16 cellular contexts compared by ENCODE assay signal in the genomic region with DNA sequence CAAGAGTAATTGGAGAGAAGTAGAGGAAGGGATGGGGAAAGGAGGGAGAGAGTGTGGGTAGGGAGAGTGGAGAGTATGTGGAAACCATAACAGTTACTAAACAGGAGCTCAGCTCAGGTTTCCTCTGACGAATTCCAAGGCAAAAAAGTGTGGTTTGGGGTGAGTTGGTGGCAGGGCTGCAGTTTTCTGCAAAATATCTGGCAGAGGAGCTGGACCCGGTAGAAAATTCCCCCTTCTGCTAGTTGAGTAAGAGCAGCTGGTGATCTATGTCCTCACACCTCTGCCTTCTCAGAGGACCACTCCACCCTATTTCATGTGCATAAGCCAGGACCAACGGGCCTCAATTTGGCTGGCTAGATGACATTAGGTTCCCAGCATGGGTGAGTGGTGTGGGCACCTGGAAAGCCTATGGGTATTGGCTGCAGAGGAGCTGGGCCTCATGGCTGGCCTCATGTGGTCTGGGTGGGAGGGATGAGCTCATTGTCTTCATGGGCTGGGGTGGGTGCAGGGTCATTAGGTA. TPM values are rescaled to one million over a fixed set of nuclear protein-coding genes. Genes with fewer than 3 reads are reported as not detected.
A peak's percentile ranks its signal among the peaks of the same experiment; 100 is the strongest.
DNase-seq lines count a peak whose midpoint lies in the region; ATAC-seq and TF ChIP-seq lines count a peak whose summit lies in the region.
"Had no signal": no experiment of that assay in that cellular context is flagged by ENCODE, and none has a peak within 500 bp of the region (broad histone marks: within the 10 kb centered on the region; RNA-seq: fewer than 3 reads in every experiment).

No MANE protein-coding gene starts in this region.

- no peak overlapping the region for H3K27ac ChIP-seq in endodermal cell (ENCODE audit: low read depth, low read length)

- H3K36me3 Mint-ChIP-seq in endodermal cell (ENCODE audit: low read depth): peaks cover 15% of the 10 kb centered on the region
- H3K36me3 Mint-ChIP-seq: activated naive CD8-positive, alpha-beta T cell; natural killer cell had no signal

- H3K9me3 ChIP-seq in endodermal cell (ENCODE audit: control insufficient read depth, low read length): no peaks in the 10 kb centered on the region
- H3K9me3 ChIP-seq: Peyer's patch had no signal

- TF ChIP-seq CTCF in endodermal cell (conservative IDR thresholded peaks at IDR 0.05) (no peak), omental fat pad (IDR thresholded peaks at IDR 0.05) (no peak), GM13976 (IDR thresholded peaks at IDR 0.05; ENCODE audit: borderline replicate concordance, control extremely low read depth, extremely low read depth, insufficient read depth, missing control alignments) (no peak)

- H3K4me3 ChIP-seq in endodermal cell (ENCODE audit: low read length): no peak overlapping the region
- H3K4me3 ChIP-seq: Peyer's patch had no signal

- in situ Hi-C loops in GM13976 (cut with MboI; ENCODE audit: low sequenced_read_pairs, unreplicated experiment): no loop called here

- DNase-seq in AG08396 (ENCODE audit: low spot score) (peak; percentile 55), LHCN-M2 (ENCODE audit: low read depth) (peak; percentile 87), endodermal cell (peak; percentile 61), omental fat pad (ENCODE audit: low spot score) (no peak), GM13976 (ENCODE audit: low spot score) (no peak), kidney tubule cell (ENCODE audit: low spot score) (no peak)
- no peak for DNase-seq in activated naive CD4-positive, alpha-beta T cell (lab: John Stamatoyannopoulos, UW)
- DNase-seq: dermis blood vessel endothelial cell, DMS 273 treated with DMSO at 0.1 percent for 48 hours, glutamatergic neuron, left cardiac atrium, natural killer cell, NCI-H1048, Peyer's patch had no signal

- H3K4me3 Mint-ChIP-seq in endodermal cell: no peak overlapping the region
- H3K4me3 Mint-ChIP-seq: activated naive CD8-positive, alpha-beta T cell; natural killer cell had no signal

- H3K9me3 Mint-ChIP-seq in endodermal cell: no peaks in the 10 kb centered on the region
- H3K9me3 Mint-ChIP-seq: natural killer cell had no signal

- peak; percentile 31 for ATAC-seq in omental fat pad (ENCODE audit: low FRiP score)
- ATAC-seq in GM21529 (IDR thresholded peaks at IDR 0.05; ENCODE audit: unreplicated experiment): no peak
- ATAC-seq: left cardiac atrium, natural killer cell had no signal

- H3K27me3 Mint-ChIP-seq in endodermal cell (ENCODE audit: insufficient read depth): no peaks in the 10 kb centered on the region

- H3K27me3 ChIP-seq in endodermal cell (ENCODE audit: control insufficient read depth, insufficient read depth, low read length, poor library complexity, severe bottlenecking): no peaks in the 10 kb centered on the region
- H3K27me3 ChIP-seq: Peyer's patch had no signal

- H3K36me3 ChIP-seq in endodermal cell (ENCODE audit: control insufficient read depth, insufficient read depth, low read length): peaks cover 20% of the 10 kb centered on the region
- H3K36me3 ChIP-seq: Peyer's patch had no signal

- WGBS in endodermal cell (ENCODE audit: insufficient coverage in 1 of 2, insufficient read length in 1 of 2), 2 experiments: 86 to 91% methylated on average over 1 to 3 of the region's 3 CpGs

- H3K4me1 ChIP-seq in endodermal cell (ENCODE audit: control insufficient read depth, insufficient read depth, low read length): peaks cover 22% of the 10 kb centered on the region

- H3K4me1 Mint-ChIP-seq in endodermal cell: peaks cover 78% of the 10 kb centered on the region
- H3K4me1 Mint-ChIP-seq: natural killer cell had no signal

- no peak overlapping the region for H3K27ac Mint-ChIP-seq in endodermal cell
- H3K27ac Mint-ChIP-seq: activated naive CD8-positive, alpha-beta T cell; natural killer cell had no signal

- no peak overlapping the region for H3K9ac ChIP-seq in endodermal cell (ENCODE audit: extremely low read depth, low read length, poor library complexity, severe bottlenecking)

RNA-seq across cellular contexts. Expression of gene NRP2, which starts 13.2 kb away (rescaled TPM):
- total RNA-seq in LHCN-M2 (2014; rRNA removed) (14.9 and 19.3 TPM in 2 replicates), endodermal cell (10 to 100 TPM; 69.7 to 92.4 TPM), omental fat pad (100 to 1,000 TPM in 1 of 4 donors, 10 to 100 TPM in 3; 41.1 to 119 (median 52.4) TPM)
- 7.7 TPM for polyA plus RNA-seq in LHCN-M2 (2012)
- polyA plus RNA-seq in endodermal cell (2013, experiment 1 of 2): 79.4 TPM
- polyA plus RNA-seq in endodermal cell (2013, experiment 2 of 2): 80.4 TPM

Comparison
In these comparisons a context has a peak if more than half of its experiments do, and no peak if none do; other contexts are left out.
1. DNase-seq: peak in AG08396 (single experiment), LHCN-M2 (single experiment) and endodermal cell (single experiment); none in omental fat pad (single experiment), activated naive CD4-positive, alpha-beta T cell (0 of 4), GM13976 (single experiment) and kidney tubule cell (single experiment).